Comparison of ENCODE assay signal across 32 cellular contexts in the genomic region with DNA sequence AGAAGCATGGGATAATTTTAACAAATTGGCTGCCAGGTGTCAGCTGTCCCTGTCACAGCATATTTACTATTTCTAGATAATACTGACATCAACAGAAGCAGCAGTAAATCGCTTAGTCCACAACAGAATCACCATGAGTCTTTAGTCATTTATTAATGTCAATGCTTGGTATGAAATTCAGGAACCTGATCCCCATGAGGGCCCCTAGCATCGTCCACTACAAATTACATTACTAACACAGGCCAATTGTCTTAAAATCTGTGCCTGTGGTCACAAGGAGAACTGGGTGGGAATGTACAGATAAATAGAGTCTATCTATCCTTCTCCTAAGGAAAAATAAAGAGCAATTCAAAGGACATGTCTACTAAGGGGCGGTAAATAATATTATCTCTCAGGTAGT.
"Had no signal": no experiment of that assay in that cellular context is flagged by ENCODE, and none has a peak within 500 bp of the region (broad histone marks: within the 10 kb centered on the region; RNA-seq: fewer than 3 reads in every experiment).

No MANE protein-coding gene starts in this region.

- H3K4me3 Mint-ChIP-seq: activated B cell treated with CpG ODN at 0.5 μM for 24 hours; activated CD4-positive, alpha-beta memory T cell treated with anti-CD3 and anti-CD28 coated beads for 36 hours; activated CD4-positive, alpha-beta T cell treated with anti-CD3 and anti-CD28 coated beads, Interleukin-2, amount 10 ng/mL, durations not matched to agents 24 days and 14 days; activated CD8-positive, alpha-beta memory T cell treated with anti-CD3 and anti-CD28 coated beads, Interleukin-2, amount 10 ng/mL, durations not matched to agents 7 days and 5 days; activated CD8-positive, alpha-beta T cell treated with anti-CD3 and anti-CD28 coated beads, Interleukin-2, amount 10 ng/mL, durations not matched to agents 7 days and 5 days; activated naive CD8-positive, alpha-beta T cell; activated T-cell treated with anti-CD3 and anti-CD28 coated beads, Interleukin-2, amount 50 U/mL, for 72 hours; dendritic cell treated with granulocyte-macrophage colony-stimulating factor and Interleukin-4, amounts not matched to agents 40 ng/mL and 50 ng/mL, for 4 days; T-helper 17 cell; T-helper 2 cell treated with Interferon-gamma antibody and Interleukin-4, amounts not matched to agents 5 μg/mL and 100 μg/mL, for 36 hours had no signal

- H3K4me3 ChIP-seq: body of pancreas, coronary artery, dorsolateral prefrontal cortex, esophagus squamous epithelium, gastroesophageal sphincter had no signal

- H3K27me3 ChIP-seq: body of pancreas, dorsolateral prefrontal cortex, esophagus squamous epithelium, gastroesophageal sphincter had no signal

- DNase-seq: activated B cell treated with CpG ODN at 0.5 μM for 24 hours; activated CD4-positive, alpha-beta memory T cell treated with anti-CD3 and anti-CD28 coated beads for 36 hours; activated CD4-positive, alpha-beta T cell treated with anti-CD3 and anti-CD28 coated beads, Interleukin-2, amount 10 ng/mL, durations not matched to agents 24 days and 14 days; activated CD8-positive, alpha-beta memory T cell treated with anti-CD3 and anti-CD28 coated beads, Interleukin-2, amount 10 ng/mL, durations not matched to agents 7 days and 5 days; activated CD8-positive, alpha-beta memory T cell treated with anti-CD3 and anti-CD28 coated beads, Interleukin-2, amount 50 U/mL, for 4 hours; activated CD8-positive, alpha-beta T cell treated with anti-CD3 and anti-CD28 coated beads, Interleukin-2, amount 10 ng/mL, durations not matched to agents 7 days and 5 days; activated effector memory CD4-positive, alpha-beta T cell treated with Interleukin-2 at 50 U/mL for 16 hours; activated gamma-delta T cell treated with Interleukin-2 at 50 U/mL for 16 hours; activated naive CD4-positive, alpha-beta T cell treated with anti-CD3 and anti-CD28 coated beads, Interleukin-2, amount 50 U/mL, for 16 hours; activated naive CD4-positive, alpha-beta T cell treated with Interleukin-2 at 50 U/mL for 16 hours; activated T-cell treated with anti-CD3 and anti-CD28 coated beads, Interleukin-2, amount 50 U/mL, for 1 hour; activated T-cell treated with anti-CD3 and anti-CD28 coated beads, Interleukin-2, amount 50 U/mL, for 72 hours; amniotic stem cell; anterior cingulate cortex; body of pancreas; caudate nucleus; dorsolateral prefrontal cortex; effector memory CD4-positive, alpha-beta T cell; esophagus squamous epithelium; foreskin melanocyte; head of caudate nucleus; T-helper 1 cell; T-helper 17 cell; T1000; WERI-Rb-1 had no signal

- H3K27ac Mint-ChIP-seq: activated B cell treated with CpG ODN at 0.5 μM for 24 hours; activated CD4-positive, alpha-beta memory T cell treated with anti-CD3 and anti-CD28 coated beads for 36 hours; activated CD4-positive, alpha-beta T cell treated with anti-CD3 and anti-CD28 coated beads, Interleukin-2, amount 10 ng/mL, durations not matched to agents 24 days and 14 days; activated CD8-positive, alpha-beta memory T cell treated with anti-CD3 and anti-CD28 coated beads, Interleukin-2, amount 10 ng/mL, durations not matched to agents 7 days and 5 days; activated CD8-positive, alpha-beta T cell treated with anti-CD3 and anti-CD28 coated beads, Interleukin-2, amount 10 ng/mL, durations not matched to agents 7 days and 5 days; activated naive CD8-positive, alpha-beta T cell; activated T-cell treated with anti-CD3 and anti-CD28 coated beads, Interleukin-2, amount 50 U/mL, for 72 hours; dendritic cell treated with granulocyte-macrophage colony-stimulating factor and Interleukin-4, amounts not matched to agents 40 ng/mL and 50 ng/mL, for 4 days; T-helper 17 cell; T-helper 2 cell treated with Interferon-gamma antibody and Interleukin-4, amounts not matched to agents 5 μg/mL and 100 μg/mL, for 36 hours had no signal

- H3K36me3 ChIP-seq: esophagus squamous epithelium, gastroesophageal sphincter, WERI-Rb-1 had no signal

- H3K27ac ChIP-seq: body of pancreas, coronary artery, dorsolateral prefrontal cortex, epithelial cell of prostate, esophagus squamous epithelium, gastroesophageal sphincter, WERI-Rb-1 had no signal

- H3K9me3 Mint-ChIP-seq: activated T-cell treated with anti-CD3 and anti-CD28 coated beads, Interleukin-2, amount 50 U/mL, for 72 hours; dendritic cell treated with granulocyte-macrophage colony-stimulating factor and Interleukin-4, amounts not matched to agents 40 ng/mL and 50 ng/mL, for 4 days had no signal

- H3K27me3 Mint-ChIP-seq: activated CD4-positive, alpha-beta memory T cell treated with anti-CD3 and anti-CD28 coated beads for 36 hours; activated naive CD8-positive, alpha-beta T cell; T-helper 17 cell had no signal

- H3K4me1 Mint-ChIP-seq: activated B cell treated with CpG ODN at 0.5 μM for 24 hours; activated CD4-positive, alpha-beta T cell treated with anti-CD3 and anti-CD28 coated beads, Interleukin-2, amount 10 ng/mL, durations not matched to agents 24 days and 14 days; activated CD8-positive, alpha-beta memory T cell treated with anti-CD3 and anti-CD28 coated beads, Interleukin-2, amount 10 ng/mL, durations not matched to agents 7 days and 5 days; T-helper 17 cell had no signal

- H3K4me1 ChIP-seq: esophagus squamous epithelium, gastroesophageal sphincter had no signal

- ATAC-seq: activated CD4-positive, CD25-positive, alpha-beta regulatory T cell treated with anti-CD3 and anti-CD28 coated beads, Interleukin-2, amount 50 U/mL, for 24 hours; activated CD8-positive, alpha-beta memory T cell treated with anti-CD3 and anti-CD28 coated beads, Interleukin-2, amount 10 ng/mL, durations not matched to agents 7 days and 5 days; activated CD8-positive, alpha-beta T cell treated with anti-CD3 and anti-CD28 coated beads, Interleukin-2, amount 10 ng/mL, durations not matched to agents 7 days and 5 days; activated T-cell treated with anti-CD3 and anti-CD28 coated beads, Interleukin-2, amount 50 U/mL, for 72 hours; body of pancreas; gastroesophageal sphincter; T-helper 17 cell had no signal

- H3K9me3 ChIP-seq: body of pancreas, esophagus squamous epithelium, gastroesophageal sphincter had no signal
